10 cellular contexts compared by ENCODE assay signal in genomic region chr9:112091805-112092204, GRCh38.
DNase-seq lines count a peak whose midpoint lies in the region; ATAC-seq lines count a peak whose summit lies in the region.
"Had no signal": no experiment of that assay in that cellular context is flagged by ENCODE, and none has a peak within 500 bp of the region (broad histone marks: within the 10 kb centered on the region; RNA-seq: fewer than 3 reads in every experiment).

No MANE protein-coding gene starts in this region.

- ATAC-seq in stimulated activated memory B cell treated with anti-CD40 and anti-IgM and Interleukin-4, amounts not matched to agents 10 μg/mL and 1 μg/mL and 100 μg/mL, for 72 hours = no peak
- no peak for ATAC-seq in left colon

- intact Hi-C loops in left colon (cut with DNase I, micrococcal nuclease) = loop anchor here (5.0 to 10.0 kb wide), 2 partner anchors 273 to 275 kb away; no protein-coding TSS in a partner anchor

- H4K20me1 ChIP-seq in GM23248 (ENCODE audit: insufficient read depth) = no peaks in the 10 kb centered on the region

- DNase-seq in AG08395 (ENCODE audit: low spot score) (peak; percentile 19), GM23248 (peak; percentile 37), RKO (ENCODE audit: low spot score) (peak; percentile 48), globus pallidus (ENCODE audit: low spot score) (peak; percentile 57), left colon (no peak), NCI-H146 treated with DMSO at 0.1 percent for 48 hours (lab: John Stamatoyannopoulos, UW; ENCODE audit: unreplicated experiment) (no peak), putamen (ENCODE audit: low spot score) (no peak)
- DNase-seq: stimulated activated CD8-positive, alpha-beta memory T cell treated with anti-CD3 and anti-CD28 coated beads, Interleukin-4, amount 100 ng/mL, for 48 hours had no signal

- no peak overlapping the region for H2AFZ ChIP-seq in GM23248

- H3K4me2 ChIP-seq in GM23248 (ENCODE audit: unreplicated experiment) = no peak overlapping the region

- H3K27ac Mint-ChIP-seq in stimulated activated memory B cell treated with anti-CD40 and anti-IgM and Interleukin-4, amounts not matched to agents 10 μg/mL and 1 μg/mL and 100 μg/mL, for 72 hours = no peak overlapping the region
- H3K27ac Mint-ChIP-seq: activated T-helper 2 cell treated with anti-CD3 and anti-CD28 coated beads, Interferon-gamma antibody, Interleukin-2, Interleukin-4, amounts not matched to agents 10 μg/mL and 5 μg/mL and 100 μg/mL, durations not matched to agents 14 hours and 24 hours and 36 hours had no signal

- WGBS in GM23248 (ENCODE audit: low coverage in 1 of 2, low lambda C conversion rate in 2 of 2, missing lambda C conversion rate in 2 of 2), 2 experiments = 14 to 17% methylated on average over 1 of the region's 1 CpG

- H3K36me3 ChIP-seq in GM23248 (ENCODE audit: low read depth) = no peaks in the 10 kb centered on the region

- H3K27ac ChIP-seq in GM23248 = no peak overlapping the region

- H3K27me3 ChIP-seq in GM23248 (replicated peaks; ENCODE audit: insufficient read depth) = no peaks in the 10 kb centered on the region

- no peaks in the 10 kb centered on the region for H3K9me3 Mint-ChIP-seq in stimulated activated memory B cell treated with anti-CD40 and anti-IgM and Interleukin-4, amounts not matched to agents 10 μg/mL and 1 μg/mL and 100 μg/mL, for 72 hours
- H3K9me3 Mint-ChIP-seq: activated T-helper 2 cell treated with anti-CD3 and anti-CD28 coated beads, Interferon-gamma antibody, Interleukin-2, Interleukin-4, amounts not matched to agents 10 μg/mL and 5 μg/mL and 100 μg/mL, durations not matched to agents 14 hours and 24 hours and 36 hours had no signal

- no peaks in the 10 kb centered on the region for H3K9me3 ChIP-seq in GM23248 (ENCODE audit: low read depth)

- H3K9me2 ChIP-seq in GM23248 (ENCODE audit: insufficient read depth) = no peaks in the 10 kb centered on the region

- H3K4me1 Mint-ChIP-seq in stimulated activated memory B cell treated with anti-CD40 and anti-IgM and Interleukin-4, amounts not matched to agents 10 μg/mL and 1 μg/mL and 100 μg/mL, for 72 hours = peaks cover 23% of the 10 kb centered on the region

- no peaks in the 10 kb centered on the region for H3K27me3 Mint-ChIP-seq in stimulated activated memory B cell treated with anti-CD40 and anti-IgM and Interleukin-4, amounts not matched to agents 10 μg/mL and 1 μg/mL and 100 μg/mL, for 72 hours

- no peak overlapping the region for H3K9ac ChIP-seq in GM23248

- no peak overlapping the region for H3K4me3 Mint-ChIP-seq in stimulated activated memory B cell treated with anti-CD40 and anti-IgM and Interleukin-4, amounts not matched to agents 10 μg/mL and 1 μg/mL and 100 μg/mL, for 72 hours

- H3K36me3 Mint-ChIP-seq in stimulated activated memory B cell treated with anti-CD40 and anti-IgM and Interleukin-4, amounts not matched to agents 10 μg/mL and 1 μg/mL and 100 μg/mL, for 72 hours = peaks cover 22% of the 10 kb centered on the region

- no peaks in the 10 kb centered on the region for H3K4me1 ChIP-seq in GM23248 (ENCODE audit: insufficient read depth)

- in situ Hi-C loops in GM23248 (cut with MboI) = loop anchor here (5.0 kb wide), 1 partner anchor 265 kb away; no protein-coding TSS in a partner anchor

- H3K4me3 ChIP-seq in GM23248 = no peak overlapping the region

- H3K79me2 ChIP-seq in GM23248 (ENCODE audit: insufficient read depth) = no peaks in the 10 kb centered on the region

- H3F3A ChIP-seq in GM23248 (ENCODE audit: insufficient read depth) = no peaks in the 10 kb centered on the region

Comparison
In these comparisons a context has a peak if more than half of its experiments do, and no peak if none do; other contexts are left out.
1. DNase-seq: peak in AG08395 (single experiment), GM23248 (single experiment), RKO (single experiment) and globus pallidus (single experiment); none in left colon (0 of 2), NCI-H146 treated with DMSO at 0.1 percent for 48 hours (single experiment) and putamen (single experiment).